In genomic region chr10:125822878-125823662, GRCh38 we compare ENCODE assay signal across 8 cellular contexts. TPM values are rescaled to one million over a fixed set of nuclear protein-coding genes. Genes with fewer than 3 reads are reported as not detected.
A peak's percentile ranks its signal among the peaks of the same experiment; 100 is the strongest.
DNase-seq lines count a peak whose midpoint lies in the region; ATAC-seq and TF ChIP-seq lines count a peak whose summit lies in the region.

TSS of gene BCCIP (plus strand) at chr10:125823546. CDS start at chr10:125823558, 12 bp downstream.
TSS of gene UROS (minus strand) at chr10:125823258. CDS start at chr10:125816499, 6,759 bp downstream.

- H3K79me2 ChIP-seq in DND-41 (ENCODE audit: insufficient read depth, low read length) (peaks cover 65% of the 10 kb centered on the region), GM23338 (replicated peaks; ENCODE audit: insufficient read depth) (peaks cover 52% of the 10 kb centered on the region), fibroblast of lung (ENCODE audit: control insufficient read depth, insufficient read depth, low read length) (peaks cover 46% of the 10 kb centered on the region)

- H3K27ac ChIP-seq in DND-41 (ENCODE audit: low read length), result peak within 1 kb of the TSS; percentile 100
- H3K27ac ChIP-seq in GM23338 (ENCODE audit: low read depth), result peak within 1 kb of the TSS; percentile 97
- peak within 1 kb of the TSS; percentile 100 for H3K27ac ChIP-seq in fibroblast of lung (ENCODE audit: insufficient read depth, low read length)
- H3K27ac ChIP-seq in naive thymus-derived CD4-positive, alpha-beta T cell (ENCODE audit: low read depth, low read length), result peak within 1 kb of the TSS; percentile 76

- DNase-seq in DND-41 (peak; percentile 87), GM23338 (ENCODE audit: low spot score) (peak; percentile 93), Kasumi-1 (lab: John Stamatoyannopoulos, UW) (peak; percentile 95 to 97), RKO (ENCODE audit: low spot score) (peak; percentile 91), activated T-helper 1 cell treated with Interleukin-2 at 50 U/mL for 16 hours (ENCODE audit: low read depth) (peak; percentile 82), fibroblast of lung (ENCODE audit: low read depth in 2 of 2) (peak; percentile 82 to 91)
- peak; percentile 88 to 98 (median 94) for DNase-seq in naive thymus-derived CD4-positive, alpha-beta T cell

- no peaks in the 10 kb centered on the region for H3K9me3 ChIP-seq in DND-41 (ENCODE audit: insufficient read depth, low read length, severe bottlenecking)
- H3K9me3 ChIP-seq in fibroblast of lung (ENCODE audit: control insufficient read depth, insufficient read depth, low read depth, low read length), result no peaks in the 10 kb centered on the region
- no peaks in the 10 kb centered on the region for H3K9me3 ChIP-seq in naive thymus-derived CD4-positive, alpha-beta T cell (ENCODE audit: control insufficient read depth in 2 of 3, low read length in 3 of 3)

- H3K4me3 Mint-ChIP-seq in GM23338, result peak within 1 kb of the TSS; percentile 73
- peak within 1 kb of the TSS in 6 of 10 donors; percentile 85 to 89 (median 87) for H3K4me3 Mint-ChIP-seq in naive thymus-derived CD4-positive, alpha-beta T cell
- H3K4me3 Mint-ChIP-seq in stimulated activated memory B cell treated with anti-CD40 and anti-IgM and Interleukin-4, amounts not matched to agents 10 μg/mL and 1 μg/mL and 100 μg/mL, for 72 hours, result no peak within 1 kb of the TSS

- peaks cover 23% of the 10 kb centered on the region for H3K36me3 Mint-ChIP-seq in GM23338 (ENCODE audit: low read depth)
- peaks cover 2 to 3% (median 3%) of the 10 kb centered on the region in 5 donors for H3K36me3 Mint-ChIP-seq in naive thymus-derived CD4-positive, alpha-beta T cell
- H3K36me3 Mint-ChIP-seq in stimulated activated memory B cell treated with anti-CD40 and anti-IgM and Interleukin-4, amounts not matched to agents 10 μg/mL and 1 μg/mL and 100 μg/mL, for 72 hours, result peaks cover 11% of the 10 kb centered on the region

- H3K9me3 Mint-ChIP-seq in GM23338, result no peaks in the 10 kb centered on the region
- H3K9me3 Mint-ChIP-seq in naive thymus-derived CD4-positive, alpha-beta T cell, result no peaks in the 10 kb centered on the region
- H3K9me3 Mint-ChIP-seq in stimulated activated memory B cell treated with anti-CD40 and anti-IgM and Interleukin-4, amounts not matched to agents 10 μg/mL and 1 μg/mL and 100 μg/mL, for 72 hours, result no peaks in the 10 kb centered on the region

- TF ChIP-seq CTCF in DND-41 (IDR thresholded peaks at IDR 0.05; ENCODE audit: borderline replicate concordance, extremely low read depth, low read length, poor library complexity, severe bottlenecking) (no peak), GM23338 (conservative IDR thresholded peaks at IDR 0.05; ENCODE audit: low read depth in 2 of 2) (no peak), fibroblast of lung (conservative IDR thresholded peaks at IDR 0.05 in 1 of 2, IDR thresholded peaks at IDR 0.05 in 1 of 2; ENCODE audit: low read depth in 1 of 2, low read length in 2 of 2) (no peak)

- H3K9ac ChIP-seq in DND-41 (ENCODE audit: low read depth, low read length) (peak within 1 kb of the TSS; percentile 73), fibroblast of lung (ENCODE audit: insufficient read depth, low read length) (peak within 1 kb of the TSS; percentile 96)

- ATAC-seq in DND-41 (ENCODE audit: insufficient read depth, low read depth), result peak; percentile 88
- ATAC-seq in GM23338, result peak; percentile 86
- peak; percentile 92 for ATAC-seq in naive thymus-derived CD4-positive, alpha-beta T cell
- ATAC-seq in stimulated activated memory B cell treated with anti-CD40 and anti-IgM and Interleukin-4, amounts not matched to agents 10 μg/mL and 1 μg/mL and 100 μg/mL, for 72 hours, result peak; percentile 93

- peaks cover 32% of the 10 kb centered on the region for H3K36me3 ChIP-seq in DND-41 (ENCODE audit: insufficient read depth, low read length)
- peaks cover 13% of the 10 kb centered on the region for H3K36me3 ChIP-seq in GM23338 (ENCODE audit: insufficient read depth)
- peaks cover 3% of the 10 kb centered on the region for H3K36me3 ChIP-seq in fibroblast of lung (ENCODE audit: control insufficient read depth, insufficient read depth, low read length)
- H3K36me3 ChIP-seq in naive thymus-derived CD4-positive, alpha-beta T cell (ENCODE audit: control insufficient read depth in 2 of 3, insufficient read depth in 3 of 3, low read length in 3 of 3), result peaks cover 0 to 15% (median 0%) of the 10 kb centered on the region in 3 experiments

- H3K27me3 Mint-ChIP-seq in GM23338 (ENCODE audit: insufficient read depth, low read depth, poor library complexity), result no peaks in the 10 kb centered on the region
- no peaks in the 10 kb centered on the region for H3K27me3 Mint-ChIP-seq in naive thymus-derived CD4-positive, alpha-beta T cell
- no peaks in the 10 kb centered on the region for H3K27me3 Mint-ChIP-seq in stimulated activated memory B cell treated with anti-CD40 and anti-IgM and Interleukin-4, amounts not matched to agents 10 μg/mL and 1 μg/mL and 100 μg/mL, for 72 hours

- H3K4me1 Mint-ChIP-seq in GM23338, result peaks cover 5% of the 10 kb centered on the region; the same call in 2 of the 3 replicates
- H3K4me1 Mint-ChIP-seq in naive thymus-derived CD4-positive, alpha-beta T cell, result peaks cover 3 to 33% (median 22%) of the 10 kb centered on the region in 7 donors
- peaks cover 29% of the 10 kb centered on the region for H3K4me1 Mint-ChIP-seq in stimulated activated memory B cell treated with anti-CD40 and anti-IgM and Interleukin-4, amounts not matched to agents 10 μg/mL and 1 μg/mL and 100 μg/mL, for 72 hours

- intact Hi-C loops in naive thymus-derived CD4-positive, alpha-beta T cell (cut with micrococcal nuclease), result loop anchor here (1.0 to 5.0 kb wide), 6 partner anchors 73 to 1404 kb away; partner anchors contain the start of genes EDRF1 (in 2 of the 2), FANK1 (in 2 of the 2), ABRAXAS2 (in 1 of the 2) and OAT (in 1 of the 2)

- H3K4me3 ChIP-seq in DND-41 (ENCODE audit: low read depth in 1 of 2, low read length in 2 of 2), result peak within 1 kb of the TSS; percentile 92 to 95
- H3K4me3 ChIP-seq in GM23338, result peak within 1 kb of the TSS; percentile 98
- H3K4me3 ChIP-seq in fibroblast of lung (replicated peaks in 1 of 4; ENCODE audit: control extremely low read depth in 1 of 4, insufficient read depth in 1 of 4, low read depth in 3 of 4, low read length in 4 of 4), result peak within 1 kb of the TSS; percentile 64 to 99 (median 86)
- H3K4me3 ChIP-seq in naive thymus-derived CD4-positive, alpha-beta T cell (ENCODE audit: low read length), result peak within 1 kb of the TSS; percentile 97

- H2AFZ ChIP-seq in DND-41 (ENCODE audit: low read depth, low read length), result peak within 1 kb of the TSS; percentile 99
- H2AFZ ChIP-seq in GM23338, result peak within 1 kb of the TSS; percentile 97
- peak within 1 kb of the TSS; percentile 100 for H2AFZ ChIP-seq in fibroblast of lung (ENCODE audit: low read length)

- CTCF ChIA-PET in naive thymus-derived CD4-positive, alpha-beta T cell (lab: Charles Lee), result interaction anchor here (0.5 kb wide), 1 partner anchor 9 kb away, joined by 8 read pairs; no protein-coding TSS in a partner anchor

- no peaks in the 10 kb centered on the region for H3F3A ChIP-seq in GM23338 (replicated peaks; ENCODE audit: low read depth)

- POLR2A ChIA-PET in naive thymus-derived CD4-positive, alpha-beta T cell (lab: Charles Lee), result interaction anchor here (0.7 to 1.4 kb wide), 6 partner anchors 9 to 906 kb away, joined by 3 to 9 read pairs (median 3); partner anchors contain the start of gene EDRF1

- no peaks in the 10 kb centered on the region for H3K27me3 ChIP-seq in DND-41 (ENCODE audit: insufficient read depth, low read length, poor library complexity)
- no peaks in the 10 kb centered on the region for H3K27me3 ChIP-seq in GM23338 (ENCODE audit: insufficient read depth)
- H3K27me3 ChIP-seq in fibroblast of lung (ENCODE audit: control insufficient read depth, insufficient read depth, low read length), result no peaks in the 10 kb centered on the region
- H3K27me3 ChIP-seq in naive thymus-derived CD4-positive, alpha-beta T cell (ENCODE audit: control insufficient read depth in 2 of 2, insufficient read depth in 2 of 2, low read length in 2 of 2), result no peaks in the 10 kb centered on the region

- H3K4me2 ChIP-seq in DND-41 (ENCODE audit: insufficient read depth, low read length) (peak within 1 kb of the TSS; percentile 88), GM23338 (peak within 1 kb of the TSS; percentile 99), fibroblast of lung (ENCODE audit: extremely low read depth, insufficient read depth, low read length) (peak within 1 kb of the TSS; percentile 91)

- H4K20me1 ChIP-seq in DND-41 (ENCODE audit: insufficient read depth, low read length) (peaks cover 19% of the 10 kb centered on the region; the same call in 1 of the 2 replicates), GM23338 (replicated peaks; ENCODE audit: insufficient read depth) (peaks cover 35% of the 10 kb centered on the region), fibroblast of lung (ENCODE audit: control insufficient read depth, extremely low read depth, insufficient read depth, low read length) (no peaks in the 10 kb centered on the region)

- 0 out of 2 replicates have a peak within 1 kb of the TSS, but pooled peaks have one; percentile 60 for H3K27ac Mint-ChIP-seq in GM23338
- peak within 1 kb of the TSS in 8 of 9 donors; percentile 16 to 88 (median 80) for H3K27ac Mint-ChIP-seq in naive thymus-derived CD4-positive, alpha-beta T cell
- H3K27ac Mint-ChIP-seq in stimulated activated memory B cell treated with anti-CD40 and anti-IgM and Interleukin-4, amounts not matched to agents 10 μg/mL and 1 μg/mL and 100 μg/mL, for 72 hours, result no peak within 1 kb of the TSS

- no peaks in the 10 kb centered on the region for H3K9me2 ChIP-seq in GM23338 (ENCODE audit: insufficient read depth)

- peaks cover 46% of the 10 kb centered on the region for H3K4me1 ChIP-seq in DND-41 (ENCODE audit: insufficient read depth, low read length)
- peaks cover 10% of the 10 kb centered on the region for H3K4me1 ChIP-seq in GM23338 (ENCODE audit: insufficient read depth)
- peaks cover 10% of the 10 kb centered on the region for H3K4me1 ChIP-seq in fibroblast of lung (ENCODE audit: control insufficient read depth, extremely low read depth, insufficient read depth, low read length)
- H3K4me1 ChIP-seq in naive thymus-derived CD4-positive, alpha-beta T cell (ENCODE audit: control insufficient read depth in 2 of 2, insufficient read depth in 2 of 2, low read length in 2 of 2), result peaks cover 11 to 21% of the 10 kb centered on the region in 2 donors

RNA-seq across cellular contexts. Expression of gene BCCIP, which starts in this region (rescaled TPM):
- total RNA-seq in GM23338 (2014; rRNA removed; shearing (Covaris generic)), result 91.1 and 98.6 TPM in 2 replicates
- 189 and 214 TPM in 2 replicates for polyA plus RNA-seq in GM23338 (2016; fragmentation: Nextera tagmentation; extraction: Ambion mirVana)
- 31.3 and 32.0 TPM in 2 replicates for total RNA-seq in fibroblast of lung
- 72.2 and 88.9 TPM in 2 replicates for polyA plus RNA-seq in fibroblast of lung
- polyA plus RNA-seq in fibroblast of lung (2012), result 65.7 and 79.4 TPM in 2 replicates
- polyA minus RNA-seq in fibroblast of lung (ENCODE audit: low replicate concordance), result 2.4 and 2.7 TPM in 2 replicates
- total RNA-seq in naive thymus-derived CD4-positive, alpha-beta T cell, result 10 to 100 TPM; 31.3 to 68.4 (median 45.8) TPM
- polyA plus RNA-seq in naive thymus-derived CD4-positive, alpha-beta T cell, result 100 to 1,000 TPM in 1 of 2 donors, 10 to 100 TPM in 1; 86.0 to 105 TPM

RNA-seq across cellular contexts. Expression of gene UROS, which starts in this region (rescaled TPM):
- 43.4 and 47.1 TPM in 2 replicates for total RNA-seq in GM23338 (2014; rRNA removed; shearing (Covaris generic))
- 39.0 and 41.3 TPM in 2 replicates for polyA plus RNA-seq in GM23338 (2016; fragmentation: Nextera tagmentation; extraction: Ambion mirVana)
- 60.4 and 75.0 TPM in 2 replicates for total RNA-seq in fibroblast of lung
- polyA plus RNA-seq in fibroblast of lung, result 54.4 and 63.9 TPM in 2 replicates
- 59.5 and 83.3 TPM in 2 replicates for polyA plus RNA-seq in fibroblast of lung (2012)
- 15.4 and 16.3 TPM in 2 replicates for polyA minus RNA-seq in fibroblast of lung (ENCODE audit: low replicate concordance)
- total RNA-seq in naive thymus-derived CD4-positive, alpha-beta T cell, result 10 to 100 TPM; 28.9 to 53.0 (median 41.3) TPM
- polyA plus RNA-seq in naive thymus-derived CD4-positive, alpha-beta T cell, result 10 to 100 TPM; 59.2 to 60.0 TPM

Comparison
In these comparisons a context has a peak if more than half of its experiments do, and no peak if none do; other contexts are left out.
1. Peak in every context shown above with its lines: DNase-seq, ATAC-seq, H3K4me3 ChIP-seq and H3K27ac ChIP-seq.